In genomic region chr10:32958085-32958991, GRCh38 we compare ENCODE assay signal across 1 cellular context.
TF ChIP-seq lines count a peak whose summit lies in the region.

ITGB1 (minus strand) TSS chr10:32958230; CDS start chr10:32935558, 22,672 bp downstream.

TF ChIP-seq in HEK293, 187 proteins besides CTCF, POLR2A, EP300 and RAD21 (continued from another document and continues in another):
- TF ChIP-seq ZNF148 (tag by site-specific recombination; IDR thresholded peaks at IDR 0.05; ENCODE audit: borderline replicate concordance): no peak
- no peak; the same call in 1 of the 2 replicates for TF ChIP-seq ZBTB10 (tag by site-specific recombination; IDR thresholded peaks at IDR 0.05)
- TF ChIP-seq ZNF16 (tag by site-specific recombination; IDR thresholded peaks at IDR 0.05; ENCODE audit: low read depth): no peak
- no peak for TF ChIP-seq ZFP3 (tag by site-specific recombination; IDR thresholded peaks at IDR 0.05; ENCODE audit: low read depth)
- TF ChIP-seq, protein P1, sequence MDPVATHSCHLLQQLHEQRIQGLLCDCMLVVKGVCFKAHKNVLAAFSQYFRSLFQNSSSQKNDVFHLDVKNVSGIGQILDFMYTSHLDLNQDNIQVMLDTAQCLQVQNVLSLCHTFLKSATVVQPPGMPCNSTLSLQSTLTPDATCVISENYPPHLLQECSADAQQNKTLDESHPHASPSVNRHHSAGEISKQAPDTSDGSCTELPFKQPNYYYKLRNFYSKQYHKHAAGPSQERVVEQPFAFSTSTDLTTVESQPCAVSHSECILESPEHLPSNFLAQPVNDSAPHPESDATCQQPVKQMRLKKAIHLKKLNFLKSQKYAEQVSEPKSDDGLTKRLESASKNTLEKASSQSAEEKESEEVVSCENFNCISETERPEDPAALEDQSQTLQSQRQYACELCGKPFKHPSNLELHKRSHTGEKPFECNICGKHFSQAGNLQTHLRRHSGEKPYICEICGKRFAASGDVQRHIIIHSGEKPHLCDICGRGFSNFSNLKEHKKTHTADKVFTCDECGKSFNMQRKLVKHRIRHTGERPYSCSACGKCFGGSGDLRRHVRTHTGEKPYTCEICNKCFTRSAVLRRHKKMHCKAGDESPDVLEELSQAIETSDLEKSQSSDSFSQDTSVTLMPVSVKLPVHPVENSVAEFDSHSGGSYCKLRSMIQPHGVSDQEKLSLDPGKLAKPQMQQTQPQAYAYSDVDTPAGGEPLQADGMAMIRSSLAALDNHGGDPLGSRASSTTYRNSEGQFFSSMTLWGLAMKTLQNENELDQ (tag by site-specific recombination; IDR thresholded peaks at IDR 0.05; ENCODE audit: low read depth): no peak
- no peak for TF ChIP-seq PRDM1 (tag by site-specific recombination; IDR thresholded peaks at IDR 0.05)
- peak; percentile 99 for TF ChIP-seq ZBTB26 (tag by site-specific recombination; optimal IDR thresholded peaks at IDR 0.05)
- no peak; the same call in 1 of the 2 replicates for TF ChIP-seq OVOL3 (tag by site-specific recombination; IDR thresholded peaks at IDR 0.05)
- peak; percentile 71; the same call in 1 of the 2 replicates for TF ChIP-seq ZNF121 (tag by site-specific recombination; IDR thresholded peaks at IDR 0.05)
- peak; percentile 88 for TF ChIP-seq SP7 (tag by site-specific recombination; IDR thresholded peaks at IDR 0.05)
- no peak for TF ChIP-seq ZNF133 (tag by site-specific recombination; IDR thresholded peaks at IDR 0.05)
- TF ChIP-seq PBX3 (CRISPR knock-in tag; IDR thresholded peaks at IDR 0.05): peak; percentile 68; the same call in 1 of the 2 replicates
- TF ChIP-seq, protein P2, sequence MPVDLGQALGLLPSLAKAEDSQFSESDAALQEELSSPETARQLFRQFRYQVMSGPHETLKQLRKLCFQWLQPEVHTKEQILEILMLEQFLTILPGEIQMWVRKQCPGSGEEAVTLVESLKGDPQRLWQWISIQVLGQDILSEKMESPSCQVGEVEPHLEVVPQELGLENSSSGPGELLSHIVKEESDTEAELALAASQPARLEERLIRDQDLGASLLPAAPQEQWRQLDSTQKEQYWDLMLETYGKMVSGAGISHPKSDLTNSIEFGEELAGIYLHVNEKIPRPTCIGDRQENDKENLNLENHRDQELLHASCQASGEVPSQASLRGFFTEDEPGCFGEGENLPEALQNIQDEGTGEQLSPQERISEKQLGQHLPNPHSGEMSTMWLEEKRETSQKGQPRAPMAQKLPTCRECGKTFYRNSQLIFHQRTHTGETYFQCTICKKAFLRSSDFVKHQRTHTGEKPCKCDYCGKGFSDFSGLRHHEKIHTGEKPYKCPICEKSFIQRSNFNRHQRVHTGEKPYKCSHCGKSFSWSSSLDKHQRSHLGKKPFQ (tag by site-specific recombination; IDR thresholded peaks at IDR 0.05): 0 out of 2 replicates have a peak, but pooled peaks have one; percentile 20
- no peak for TF ChIP-seq ZNF544 (tag by site-specific recombination; IDR thresholded peaks at IDR 0.05)
- TF ChIP-seq ZXDB (tag by site-specific recombination; IDR thresholded peaks at IDR 0.05): peak; percentile 87
- TF ChIP-seq ZNF791 (tag by site-specific recombination; IDR thresholded peaks at IDR 0.05): no peak
- TF ChIP-seq YY2 (tag by site-specific recombination; IDR thresholded peaks at IDR 0.05): no peak
- TF ChIP-seq ZNF398 (tag by site-specific recombination; IDR thresholded peaks at IDR 0.05): peak; percentile 69
- TF ChIP-seq, protein P3, sequence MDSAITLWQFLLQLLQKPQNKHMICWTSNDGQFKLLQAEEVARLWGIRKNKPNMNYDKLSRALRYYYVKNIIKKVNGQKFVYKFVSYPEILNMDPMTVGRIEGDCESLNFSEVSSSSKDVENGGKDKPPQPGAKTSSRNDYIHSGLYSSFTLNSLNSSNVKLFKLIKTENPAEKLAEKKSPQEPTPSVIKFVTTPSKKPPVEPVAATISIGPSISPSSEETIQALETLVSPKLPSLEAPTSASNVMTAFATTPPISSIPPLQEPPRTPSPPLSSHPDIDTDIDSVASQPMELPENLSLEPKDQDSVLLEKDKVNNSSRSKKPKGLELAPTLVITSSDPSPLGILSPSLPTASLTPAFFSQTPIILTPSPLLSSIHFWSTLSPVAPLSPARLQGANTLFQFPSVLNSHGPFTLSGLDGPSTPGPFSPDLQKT (IDR thresholded peaks at IDR 0.05; ENCODE audit: borderline replicate concordance, low read depth, low read length): peak; percentile 41; the same call in 1 of the 2 replicates
- no peak for TF ChIP-seq ZNF157 (tag by site-specific recombination; IDR thresholded peaks at IDR 0.05)
- peak; percentile 66; the same call in 1 of the 2 replicates for TF ChIP-seq ZNF660 (tag by site-specific recombination; IDR thresholded peaks at IDR 0.05)
- TF ChIP-seq WT1 (tag by site-specific recombination; IDR thresholded peaks at IDR 0.05): peak; percentile 64; the same call in 1 of the 2 replicates
- TF ChIP-seq ZNF23 (tag by site-specific recombination; IDR thresholded peaks at IDR 0.05; ENCODE audit: borderline replicate concordance): no peak
- no peak for TF ChIP-seq ZNF239 (tag by site-specific recombination; IDR thresholded peaks at IDR 0.05)
- TF ChIP-seq ZNF37A (tag by site-specific recombination; IDR thresholded peaks at IDR 0.05): no peak
- TF ChIP-seq ZSCAN30 (tag by site-specific recombination; IDR thresholded peaks at IDR 0.05): peak; percentile 51
- TF ChIP-seq ZNF777 (tag by site-specific recombination; IDR thresholded peaks at IDR 0.05; ENCODE audit: borderline replicate concordance): no peak
- TF ChIP-seq ZFP41 (tag by site-specific recombination; IDR thresholded peaks at IDR 0.05; ENCODE audit: borderline replicate concordance): no peak
- TF ChIP-seq ZNF670 (tag by site-specific recombination; IDR thresholded peaks at IDR 0.05; ENCODE audit: low read depth): no peak
- 0 out of 2 replicates have a peak, but pooled peaks have one; percentile 22 for TF ChIP-seq ZBTB21 (tag by site-specific recombination; IDR thresholded peaks at IDR 0.05)
- TF ChIP-seq, protein P4, sequence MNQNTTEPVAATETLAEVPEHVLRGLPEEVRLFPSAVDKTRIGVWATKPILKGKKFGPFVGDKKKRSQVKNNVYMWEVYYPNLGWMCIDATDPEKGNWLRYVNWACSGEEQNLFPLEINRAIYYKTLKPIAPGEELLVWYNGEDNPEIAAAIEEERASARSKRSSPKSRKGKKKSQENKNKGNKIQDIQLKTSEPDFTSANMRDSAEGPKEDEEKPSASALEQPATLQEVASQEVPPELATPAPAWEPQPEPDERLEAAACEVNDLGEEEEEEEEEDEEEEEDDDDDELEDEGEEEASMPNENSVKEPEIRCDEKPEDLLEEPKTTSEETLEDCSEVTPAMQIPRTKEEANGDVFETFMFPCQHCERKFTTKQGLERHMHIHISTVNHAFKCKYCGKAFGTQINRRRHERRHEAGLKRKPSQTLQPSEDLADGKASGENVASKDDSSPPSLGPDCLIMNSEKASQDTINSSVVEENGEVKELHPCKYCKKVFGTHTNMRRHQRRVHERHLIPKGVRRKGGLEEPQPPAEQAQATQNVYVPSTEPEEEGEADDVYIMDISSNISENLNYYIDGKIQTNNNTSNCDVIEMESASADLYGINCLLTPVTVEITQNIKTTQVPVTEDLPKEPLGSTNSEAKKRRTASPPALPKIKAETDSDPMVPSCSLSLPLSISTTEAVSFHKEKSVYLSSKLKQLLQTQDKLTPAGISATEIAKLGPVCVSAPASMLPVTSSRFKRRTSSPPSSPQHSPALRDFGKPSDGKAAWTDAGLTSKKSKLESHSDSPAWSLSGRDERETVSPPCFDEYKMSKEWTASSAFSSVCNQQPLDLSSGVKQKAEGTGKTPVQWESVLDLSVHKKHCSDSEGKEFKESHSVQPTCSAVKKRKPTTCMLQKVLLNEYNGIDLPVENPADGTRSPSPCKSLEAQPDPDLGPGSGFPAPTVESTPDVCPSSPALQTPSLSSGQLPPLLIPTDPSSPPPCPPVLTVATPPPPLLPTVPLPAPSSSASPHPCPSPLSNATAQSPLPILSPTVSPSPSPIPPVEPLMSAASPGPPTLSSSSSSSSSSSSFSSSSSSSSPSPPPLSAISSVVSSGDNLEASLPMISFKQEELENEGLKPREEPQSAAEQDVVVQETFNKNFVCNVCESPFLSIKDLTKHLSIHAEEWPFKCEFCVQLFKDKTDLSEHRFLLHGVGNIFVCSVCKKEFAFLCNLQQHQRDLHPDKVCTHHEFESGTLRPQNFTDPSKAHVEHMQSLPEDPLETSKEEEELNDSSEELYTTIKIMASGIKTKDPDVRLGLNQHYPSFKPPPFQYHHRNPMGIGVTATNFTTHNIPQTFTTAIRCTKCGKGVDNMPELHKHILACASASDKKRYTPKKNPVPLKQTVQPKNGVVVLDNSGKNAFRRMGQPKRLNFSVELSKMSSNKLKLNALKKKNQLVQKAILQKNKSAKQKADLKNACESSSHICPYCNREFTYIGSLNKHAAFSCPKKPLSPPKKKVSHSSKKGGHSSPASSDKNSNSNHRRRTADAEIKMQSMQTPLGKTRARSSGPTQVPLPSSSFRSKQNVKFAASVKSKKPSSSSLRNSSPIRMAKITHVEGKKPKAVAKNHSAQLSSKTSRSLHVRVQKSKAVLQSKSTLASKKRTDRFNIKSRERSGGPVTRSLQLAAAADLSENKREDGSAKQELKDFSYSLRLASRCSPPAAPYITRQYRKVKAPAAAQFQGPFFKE (tag by site-specific recombination; IDR thresholded peaks at IDR 0.05; ENCODE audit: borderline replicate concordance): no peak
- no peak for TF ChIP-seq GFI1B (tag by site-specific recombination; IDR thresholded peaks at IDR 0.05)
- TF ChIP-seq ZNF747 (tag by site-specific recombination; IDR thresholded peaks at IDR 0.05): no peak
- no peak for TF ChIP-seq ZNF558 (tag by site-specific recombination; IDR thresholded peaks at IDR 0.05)
- TF ChIP-seq KLF8 (tag by site-specific recombination; IDR thresholded peaks at IDR 0.05): peak; percentile 88
- no peak for TF ChIP-seq ZNF473 (tag by site-specific recombination; IDR thresholded peaks at IDR 0.05)
- TF ChIP-seq ZBTB20 (tag by site-specific recombination; IDR thresholded peaks at IDR 0.05): peak; percentile 85
- TF ChIP-seq ZNF521 (tag by site-specific recombination; IDR thresholded peaks at IDR 0.05): no peak
